Comparison of ENCODE assay signal across 10 cellular contexts in genomic region chr15:35674873-35675781, GRCh38.
DNase-seq lines count a peak whose midpoint lies in the region; ATAC-seq and TF ChIP-seq lines count a peak whose summit lies in the region.
"Had no signal": no experiment of that assay in that cellular context is flagged by ENCODE, and none has a peak within 500 bp of the region (broad histone marks: within the 10 kb centered on the region; RNA-seq: fewer than 3 reads in every experiment).

No MANE protein-coding gene starts in this region.

- no peaks in the 10 kb centered on the region for H4K20me1 ChIP-seq in Karpas-422 (ENCODE audit: insufficient read depth, low read depth, low read length)

- no peaks in the 10 kb centered on the region for H3K79me2 ChIP-seq in Karpas-422 (ENCODE audit: low read length)

- ATAC-seq in Right ventricle myocardium inferior (peak; percentile 36), GM21717 (IDR thresholded peaks at IDR 0.05; ENCODE audit: unreplicated experiment) (no peak), GM21360 (IDR thresholded peaks at IDR 0.05; ENCODE audit: unreplicated experiment) (no peak), GM18909 (IDR thresholded peaks at IDR 0.05; ENCODE audit: poor library complexity, unreplicated experiment) (no peak)

- H3K36me3 ChIP-seq in adipocyte (ENCODE audit: control insufficient read depth, insufficient read depth, low read length, severe bottlenecking) (no peaks in the 10 kb centered on the region), right atrium auricular region (no peaks in the 10 kb centered on the region), Karpas-422 (ENCODE audit: insufficient read depth, low read length) (no peaks in the 10 kb centered on the region)
- H3K36me3 ChIP-seq: neutrophil had no signal

- TF ChIP-seq CTCF in right atrium auricular region (IDR thresholded peaks at IDR 0.05), result no peak

- no peak overlapping the region for H3K4me2 ChIP-seq in Karpas-422 (ENCODE audit: low read depth, low read length, poor library complexity, severe bottlenecking)

- no peaks in the 10 kb centered on the region for H3K9me3 ChIP-seq in adipocyte (ENCODE audit: control insufficient read depth, low read length)
- no peaks in the 10 kb centered on the region for H3K9me3 ChIP-seq in right atrium auricular region
- no peaks in the 10 kb centered on the region for H3K9me3 ChIP-seq in Karpas-422 (ENCODE audit: low read length)
- H3K9me3 ChIP-seq: neutrophil had no signal

- H3K27me3 ChIP-seq in adipocyte (replicated peaks; ENCODE audit: control insufficient read depth, insufficient read depth, low read length), result no peaks in the 10 kb centered on the region
- no peaks in the 10 kb centered on the region for H3K27me3 ChIP-seq in right atrium auricular region
- H3K27me3 ChIP-seq in Karpas-422 (ENCODE audit: low read length), result no peaks in the 10 kb centered on the region

- no peak for DNase-seq in Right ventricle myocardium inferior (ENCODE audit: missing footprints)
- no peak for DNase-seq in cardiac septum (ENCODE audit: low spot score)
- peak; percentile 70 for DNase-seq in adipocyte (ENCODE audit: low read depth)
- no peak for DNase-seq in right atrium auricular region (ENCODE audit: low spot score)
- no peak for DNase-seq in Karpas-422
- DNase-seq: CD4-positive, CD25-positive, alpha-beta regulatory T cell had no signal

- no peak overlapping the region for H3K4me3 ChIP-seq in adipocyte (ENCODE audit: low read length)
- H3K4me3 ChIP-seq in right atrium auricular region, result no peak overlapping the region
- no peak overlapping the region for H3K4me3 ChIP-seq in Karpas-422 (ENCODE audit: low read length)

- no peak overlapping the region for H2AFZ ChIP-seq in Karpas-422 (ENCODE audit: low read length)

- H3K4me1 ChIP-seq in adipocyte (ENCODE audit: control insufficient read depth, insufficient read depth, low read length), result peaks cover 11% of the 10 kb centered on the region
- H3K4me1 ChIP-seq in right atrium auricular region, result peaks cover 0 to 44% of the 10 kb centered on the region in 2 donors
- 0 out of 2 replicates have a peak, but pooled peaks cover 2% of the 10 kb centered on the region for H3K4me1 ChIP-seq in Karpas-422 (ENCODE audit: low read length)

- H3K9ac ChIP-seq in adipocyte (ENCODE audit: low read length) (peak overlapping the region; percentile 41), Karpas-422 (ENCODE audit: low read length) (no peak overlapping the region)

- H3K9me2 ChIP-seq in Karpas-422 (replicated peaks; ENCODE audit: insufficient read depth, low read length), result no peaks in the 10 kb centered on the region

- intact Hi-C loops in Right ventricle myocardium inferior (cut with DNase I) (no loop called here), cardiac septum (cut with DNase I) (no loop called here)

- H3K27ac ChIP-seq in right atrium auricular region (peak overlapping the region; percentile 46 to 52), Karpas-422 (ENCODE audit: low read length) (no peak overlapping the region)
- H3K27ac ChIP-seq: neutrophil had no signal
